8 cellular contexts compared by ENCODE assay signal in the genomic region with DNA sequence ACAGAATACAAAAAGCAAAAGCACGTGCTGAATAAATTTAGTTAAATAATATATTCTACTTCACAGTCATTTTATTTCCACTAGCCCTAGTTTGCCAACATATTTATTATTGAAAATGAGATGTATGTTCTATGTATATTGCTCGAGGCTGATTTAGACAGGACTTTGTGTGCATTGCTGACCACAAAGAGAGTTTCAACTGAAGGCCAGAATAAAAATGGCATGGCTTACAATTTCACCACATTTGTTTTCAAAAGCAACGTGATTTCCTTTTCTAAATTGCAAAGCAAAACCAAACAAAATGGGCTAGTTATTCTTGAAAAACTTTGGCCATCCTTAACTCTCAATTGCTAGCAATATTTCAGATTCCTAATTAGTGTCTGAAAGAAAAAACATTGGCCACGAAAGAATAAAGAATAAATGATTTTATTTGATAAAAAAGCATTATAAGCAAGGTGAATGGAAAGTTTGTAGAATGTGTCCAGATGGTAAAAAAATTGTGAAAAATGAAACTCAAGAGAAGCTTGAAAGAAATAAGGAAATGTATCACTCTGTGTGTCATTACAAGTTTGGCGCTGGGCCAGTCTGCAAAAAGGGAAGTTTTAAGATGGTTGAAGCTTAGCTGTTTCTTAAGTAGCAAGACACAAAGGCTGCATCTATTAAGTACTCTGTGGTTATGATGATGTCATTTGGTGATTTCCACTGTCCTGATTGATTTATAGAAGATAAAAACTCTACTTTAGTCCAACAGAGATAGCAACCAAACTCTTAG.
DNase-seq lines count a peak whose midpoint lies in the region; ATAC-seq and TF ChIP-seq lines count a peak whose summit lies in the region.

No MANE protein-coding gene starts in this region.

- no peak overlapping the region for H3K56ac ChIP-seq in H9 (ENCODE audit: insufficient read length, low read depth, low read length)

- no peaks in the 10 kb centered on the region for H3K79me2 ChIP-seq in H9 (ENCODE audit: insufficient read depth, low read length)

- no peaks in the 10 kb centered on the region for H4K20me1 ChIP-seq in H9 (ENCODE audit: control insufficient read depth, insufficient read depth, insufficient read length)

- H3K4me1 ChIP-seq in H9 (ENCODE audit: insufficient read depth, low read length): no peaks in the 10 kb centered on the region

- no peak overlapping the region for H3K23ac ChIP-seq in H9 (ENCODE audit: insufficient read length, low read depth, low read length)

- no peaks in the 10 kb centered on the region for H3K27me3 ChIP-seq in H9 (ENCODE audit: insufficient read depth, low read length)

- H3K79me1 ChIP-seq in H9 (ENCODE audit: insufficient read depth, low read depth, low read length, poor library complexity, severe bottlenecking): no peaks in the 10 kb centered on the region

- H3K9me3 Mint-ChIP-seq in T-helper 2 cell treated with Interferon-gamma antibody and Interleukin-4, amounts not matched to agents 5 μg/mL and 100 μg/mL, for 36 hours: no peaks in the 10 kb centered on the region
- H3K9me3 Mint-ChIP-seq in H9: peaks cover 1 to 2% of the 10 kb centered on the region in 2 experiments; a peak in 1 of 5 replicates

- no peak overlapping the region for H2BK120ac ChIP-seq in H9 (ENCODE audit: low read depth, low read length, poor library complexity, severe bottlenecking)

- H3K9me3 ChIP-seq in H9 (ENCODE audit: control insufficient read depth, low read depth, low read length): no peaks in the 10 kb centered on the region

- no peak overlapping the region for H3K4me2 ChIP-seq in H9 (ENCODE audit: insufficient read depth, insufficient read length, low read length)

- no peak for TF ChIP-seq CTCF in H9 (conservative IDR thresholded peaks at IDR 0.05)

- H3K18ac ChIP-seq in H9 (ENCODE audit: insufficient read length, low read depth, low read length): no peak overlapping the region

- H3K36me3 Mint-ChIP-seq in T-helper 2 cell treated with Interferon-gamma antibody and Interleukin-4, amounts not matched to agents 5 μg/mL and 100 μg/mL, for 36 hours (ENCODE audit: low read depth): no peaks in the 10 kb centered on the region
- peaks cover 0 to 4% (median 0%) of the 10 kb centered on the region in 3 experiments; a peak in 3 of 7 replicates for H3K36me3 Mint-ChIP-seq in H9 (ENCODE audit: insufficient read depth in 1 of 3, low read depth in 3 of 3)

- no peak overlapping the region for H2AK5ac ChIP-seq in H9 (ENCODE audit: insufficient read length, low read length)

- no peak overlapping the region for H3K27ac Mint-ChIP-seq in T-helper 2 cell treated with Interferon-gamma antibody and Interleukin-4, amounts not matched to agents 5 μg/mL and 100 μg/mL, for 36 hours
- no peak overlapping the region for H3K27ac Mint-ChIP-seq in H9

- H3K4ac ChIP-seq in H9 (ENCODE audit: low read depth, low read length): no peak overlapping the region

- H3K23me2 ChIP-seq in H9 (ENCODE audit: insufficient read length, low read depth, low read length, poor library complexity, severe bottlenecking): no peaks in the 10 kb centered on the region

- H3K9ac ChIP-seq in H9 (ENCODE audit: extremely low read depth, insufficient read length, low read length): no peak overlapping the region

- H2BK15ac ChIP-seq in H9 (ENCODE audit: low read depth, low read length): no peak overlapping the region

- no peaks in the 10 kb centered on the region for H3K27me3 Mint-ChIP-seq in T-helper 2 cell treated with Interferon-gamma antibody and Interleukin-4, amounts not matched to agents 5 μg/mL and 100 μg/mL, for 36 hours (ENCODE audit: low read depth)
- H3K27me3 Mint-ChIP-seq in H9 (ENCODE audit: low read depth): no peaks in the 10 kb centered on the region

- no peak overlapping the region for H3K14ac ChIP-seq in H9 (ENCODE audit: insufficient read depth, low read length)

- no peak overlapping the region for H3K4me3 Mint-ChIP-seq in T-helper 2 cell treated with Interferon-gamma antibody and Interleukin-4, amounts not matched to agents 5 μg/mL and 100 μg/mL, for 36 hours
- H3K4me3 Mint-ChIP-seq in H9: no peak overlapping the region

- no peak overlapping the region for H4K91ac ChIP-seq in H9 (ENCODE audit: insufficient read length, low read depth, low read length)

- no peak overlapping the region for H2BK12ac ChIP-seq in H9 (ENCODE audit: insufficient read length, low read depth, low read length)

- no peak overlapping the region for H2BK5ac ChIP-seq in H9 (ENCODE audit: insufficient read length, low read length)

- H4K8ac ChIP-seq in H9 (replicated peaks; ENCODE audit: insufficient read length, low read depth, low read length): no peak overlapping the region

- H3K4me1 Mint-ChIP-seq in T-helper 2 cell treated with Interferon-gamma antibody and Interleukin-4, amounts not matched to agents 5 μg/mL and 100 μg/mL, for 36 hours (ENCODE audit: low read depth): peaks cover 5% of the 10 kb centered on the region
- peaks cover 10% of the 10 kb centered on the region in 2 experiments; a peak in 3 of 4 replicates for H3K4me1 Mint-ChIP-seq in H9

- H2AFZ ChIP-seq in H9 (ENCODE audit: low read length): no peak overlapping the region

- no peak overlapping the region for H3T11ph ChIP-seq in H9 (ENCODE audit: low read length)

- no peak overlapping the region for H4K5ac ChIP-seq in H9 (ENCODE audit: insufficient read length, low read depth, low read length)

- in situ Hi-C loops in Caki2 (cut with HindIII; ENCODE audit: low pct_unique_long_range_greater_than_20kb, low sequenced_read_pairs): no loop called here

- no peak overlapping the region for H3K27ac ChIP-seq in H9 (ENCODE audit: insufficient read length, low read depth, low read length)

- no CpG with 5 or more reads among the region's 5 CpGs for WGBS in H9 (ENCODE audit: extremely low coverage, insufficient read length, low lambda C conversion rate)

- H2BK20ac ChIP-seq in H9 (ENCODE audit: low read depth, low read length, poor library complexity, severe bottlenecking): no peak overlapping the region

- ATAC-seq in GM19397 (IDR thresholded peaks at IDR 0.05; ENCODE audit: unreplicated experiment) (peak; percentile 95), HG03432 (IDR thresholded peaks at IDR 0.05; ENCODE audit: unreplicated experiment) (peak; percentile 97)
- peak; percentile 82 for ATAC-seq in stimulated activated naive CD8-positive, alpha-beta T cell treated with anti-CD3 and anti-CD28 coated beads, Interleukin-15, Interleukin-2, amounts not matched to agents 100 U/mL and 50 U/mL, for 24 hours

- peak; percentile 35 for DNase-seq in Caki2 (ENCODE audit: low read depth)
- peak; percentile 27 for DNase-seq in T-helper 2 cell treated with Interferon-gamma antibody and Interleukin-4, amounts not matched to agents 5 μg/mL and 100 μg/mL, for 36 hours (ENCODE audit: low spot score)
- DNase-seq in iris pigment epithelial cell (ENCODE audit: low read depth): peak; percentile 14
- DNase-seq in stimulated activated naive CD8-positive, alpha-beta T cell treated with anti-CD3 and anti-CD28 coated beads, Interleukin-15, Interleukin-2, amounts not matched to agents 100 U/mL and 50 U/mL, for 24 hours: peak; percentile 74
- no peak for DNase-seq in cerebellar nuclear complex (lab: John Stamatoyannopoulos, UW)
- DNase-seq in H9: no peak

Comparison
In these comparisons a context has a peak if more than half of its experiments do, and no peak if none do; other contexts are left out.
1. DNase-seq: peak in Caki2 (single experiment), T-helper 2 cell treated with Interferon-gamma antibody and Interleukin-4, amounts not matched to agents 5 μg/mL and 100 μg/mL, for 36 hours (single experiment), iris pigment epithelial cell (single experiment) and stimulated activated naive CD8-positive, alpha-beta T cell treated with anti-CD3 and anti-CD28 coated beads, Interleukin-15, Interleukin-2, amounts not matched to agents 100 U/mL and 50 U/mL, for 24 hours (single experiment); none in cerebellar nuclear complex (0 of 2) and H9 (single experiment).
2. Peak in every context shown above with its lines, with median percentiles within 50 percentile points of each other: ATAC-seq.